Comparison of ENCODE assay signal across 22 cellular contexts in the genomic region with DNA sequence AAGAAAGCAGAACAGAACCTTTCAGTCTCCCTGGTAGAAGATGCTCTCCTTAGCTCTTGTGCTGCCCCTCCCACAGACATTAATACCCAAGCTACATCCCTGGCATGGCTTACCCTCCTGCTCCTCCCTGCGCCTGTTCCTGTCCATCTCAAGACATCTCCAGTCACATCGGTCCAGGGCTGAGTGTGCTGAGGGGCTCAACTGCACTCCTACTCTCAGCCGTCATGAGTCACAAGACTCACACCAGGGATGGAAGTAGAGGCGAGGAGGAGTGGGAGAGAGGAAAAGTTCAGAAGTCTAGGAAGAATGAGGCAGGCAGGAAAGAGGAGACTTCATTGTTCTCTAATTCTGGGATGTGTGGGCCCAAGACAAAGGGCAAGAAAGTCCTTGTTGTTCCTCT. TPM values are rescaled to one million over a fixed set of nuclear protein-coding genes. Genes with fewer than 3 reads are reported as not detected.
DNase-seq lines count a peak whose midpoint lies in the region; ATAC-seq, FAIRE-seq and TF ChIP-seq lines count a peak whose summit lies in the region.
"Had no signal": no experiment of that assay in that cellular context is flagged by ENCODE, and none has a peak within 500 bp of the region (broad histone marks: within the 10 kb centered on the region; RNA-seq: fewer than 3 reads in every experiment).

No MANE protein-coding gene starts in this region.

- no peak for ATAC-seq in GM21619 (IDR thresholded peaks at IDR 0.05; ENCODE audit: unreplicated experiment)

- no peaks in the 10 kb centered on the region for H3K27me3 ChIP-seq in PC-9 (ENCODE audit: insufficient read depth, low read depth)
- no peaks in the 10 kb centered on the region for H3K27me3 ChIP-seq in H1 (replicated peaks in 1 of 4; ENCODE audit: control insufficient read depth in 3 of 4, extremely low read depth in 1 of 4, insufficient read depth in 3 of 4, low read length in 3 of 4)
- no peaks in the 10 kb centered on the region for H3K27me3 ChIP-seq in vagina
- H3K27me3 ChIP-seq: transverse colon had no signal

- H2AFZ ChIP-seq in PC-9 (no peak overlapping the region), H1 (ENCODE audit: low read length) (no peak overlapping the region)

- TF ChIP-seq POLR2A in H1 (IDR thresholded peaks at IDR 0.05; ENCODE audit: control extremely low read depth in 1 of 2, low read depth in 2 of 2, low read length in 2 of 2) (no peak), vagina (IDR thresholded peaks at IDR 0.05) (no peak)

- H4K20me1 ChIP-seq in PC-9 (ENCODE audit: insufficient read depth) (no peaks in the 10 kb centered on the region), H1 (replicated peaks in 1 of 2; ENCODE audit: control insufficient read depth in 1 of 2, insufficient read depth in 2 of 2, low read length in 2 of 2) (no peaks in the 10 kb centered on the region)

- POLR2A ChIA-PET in PC-9 (lab: Charles Lee; ENCODE audit: unreplicated experiment), result no interaction called here
- POLR2A ChIA-PET in H1 (lab: Charles Lee; ENCODE audit: partially characterized antibody), result no interaction called here

- H2BK20ac ChIP-seq in H1 (ENCODE audit: low read length), result no peak overlapping the region

- H3K9me3 ChIP-seq in PC-9 (ENCODE audit: insufficient read depth, low read depth) (no peaks in the 10 kb centered on the region), H1 (ENCODE audit: insufficient read depth in 2 of 2, low read depth in 1 of 2, low read length in 1 of 2) (no peaks in the 10 kb centered on the region), vagina (no peaks in the 10 kb centered on the region)
- H3K9me3 ChIP-seq: prostate gland, transverse colon had no signal

- no peak for FAIRE-seq in H1 (lab: Jason Lieb, UNC)
- FAIRE-seq: small intestine had no signal

- no peak overlapping the region for H3K4me2 ChIP-seq in PC-9
- H3K4me2 ChIP-seq in H1 (ENCODE audit: insufficient read depth in 1 of 2, low read depth in 2 of 2, low read length in 2 of 2), result no peak overlapping the region

- CTCF ChIA-PET in PC-9 (lab: Charles Lee), result no interaction called here
- CTCF ChIA-PET in H1 (lab: Charles Lee; ENCODE audit: partially characterized antibody), result no interaction called here

- no peak overlapping the region for H3K18ac ChIP-seq in H1 (ENCODE audit: extremely low read depth, low read length)

- 0 out of 2 replicates have a peak overlapping the region, but pooled peaks have one; percentile 56 for H2BK12ac ChIP-seq in H1 (ENCODE audit: low read depth, low read length)

- DNase-seq in PC-9, result no peak
- no peak for DNase-seq in H1 (ENCODE audit: low read depth in 1 of 2, low spot score in 2 of 2)
- DNase-seq in myocyte (ENCODE audit: low read depth), result peak; percentile 94
- peak in 1 of 2 donors; percentile 34 for DNase-seq in vagina (ENCODE audit: extremely low spot score in 2 of 2)
- no peak for DNase-seq in stimulated activated CD4-positive, alpha-beta T cell treated with anti-CD3 and anti-CD28 coated beads, Interleukin-1b, Interleukin-23, amount 100 ng/mL, for 48 hours
- no peak for DNase-seq in AG08395 (ENCODE audit: low spot score)
- DNase-seq: activated CD4-positive, alpha-beta T cell treated with anti-CD3 and anti-CD28 coated beads, Interleukin-2, amount 50 U/mL, for 48 hours; activated T-cell treated with anti-CD3 and anti-CD28 coated beads for 4 hours; amygdala; caudate nucleus; COR-L47; NCI-H774; nephron progenitor cell; OCI-M1; small intestine; stimulated activated CD4-positive, alpha-beta T cell treated with anti-CD3 and anti-CD28 coated beads, Interleukin-4, amount 100 ng/mL, for 1 hour; transverse colon had no signal

- BruUV-seq in PC-9 (replicated peaks; lab: Mats Ljungman, UMichigan), result no TSS peak

- TF ChIP-seq CTCF in PC-9 (conservative IDR thresholded peaks at IDR 0.05) (no peak), H1 (IDR thresholded peaks at IDR 0.05; ENCODE audit: control extremely low read depth in 1 of 3, insufficient read depth in 1 of 3, low read depth in 1 of 3, low read length in 3 of 3) (no peak), vagina (IDR thresholded peaks at IDR 0.05) (no peak)

- peaks cover 35% of the 10 kb centered on the region for H3K4me1 ChIP-seq in PC-9 (replicated peaks; ENCODE audit: insufficient read depth)
- H3K4me1 ChIP-seq in H1 (replicated peaks in 1 of 4; ENCODE audit: control insufficient read depth in 3 of 4, insufficient read depth in 4 of 4, low read length in 3 of 4), result no peaks in the 10 kb centered on the region
- peaks cover 39% of the 10 kb centered on the region for H3K4me1 ChIP-seq in vagina
- H3K4me1 ChIP-seq: prostate gland had no signal

- H3K27ac ChIP-seq in PC-9 (peak overlapping the region; percentile 99), H1 (ENCODE audit: low read depth, low read length) (no peak overlapping the region), vagina (peak overlapping the region; percentile 83)
- H3K27ac ChIP-seq: HL-60, prostate gland had no signal

- no peak overlapping the region for H3K4ac ChIP-seq in H1 (replicated peaks; ENCODE audit: insufficient read length, low read depth, low read length)

- TF ChIP-seq RAD21 in H1 (IDR thresholded peaks at IDR 0.05 in 1 of 2, conservative IDR thresholded peaks at IDR 0.05 in 1 of 2; ENCODE audit: low read depth in 2 of 2, low read length in 2 of 2), result no peak

- H2AK5ac ChIP-seq in H1 (ENCODE audit: low read depth, low read length), result 0 out of 2 replicates have a peak overlapping the region, but pooled peaks have one; percentile 61

- TF ChIP-seq EP300 in H1 (IDR thresholded peaks at IDR 0.05; ENCODE audit: borderline replicate concordance in 1 of 2, low read depth in 2 of 2, low read length in 2 of 2), result no peak

- H4K91ac ChIP-seq in H1 (replicated peaks; ENCODE audit: insufficient read length, low read length), result no peak overlapping the region

- no peaks in the 10 kb centered on the region for H3K9me2 ChIP-seq in PC-9 (ENCODE audit: insufficient read depth)

- H3K9ac ChIP-seq in H1 (replicated peaks in 1 of 4; ENCODE audit: extremely low read depth in 1 of 4, low read depth in 3 of 4, low read length in 3 of 4), result no peak overlapping the region

- WGBS in H1 (ENCODE audit: extremely low coverage in 1 of 2, insufficient coverage in 1 of 2, insufficient read length in 1 of 2, insufficient replicate concordance in 2 of 2, low coverage in 1 of 2, low lambda C conversion rate in 2 of 2, missing lambda C conversion rate in 1 of 2), 2 experiments, result 90% methylated on average over 4 of the region's 4 CpGs; no CpG with 5 or more reads in 1 of the 2 experiments

- H3K23ac ChIP-seq in H1 (ENCODE audit: insufficient read length), result no peak overlapping the region

- H3K14ac ChIP-seq in H1 (ENCODE audit: insufficient read length), result no peak overlapping the region

- H3K36me3 ChIP-seq in PC-9 (ENCODE audit: low read depth) (no peaks in the 10 kb centered on the region), H1 (ENCODE audit: control insufficient read depth in 2 of 4, insufficient read depth in 4 of 4, low read length in 3 of 4) (no peaks in the 10 kb centered on the region), vagina (no peaks in the 10 kb centered on the region)
- H3K36me3 ChIP-seq: prostate gland, transverse colon had no signal

- H3K4me3 ChIP-seq in PC-9 (no peak overlapping the region), H1 (ENCODE audit: extremely low read depth in 1 of 4, insufficient read depth in 2 of 4, low read depth in 3 of 4, low read length in 4 of 4) (no peak overlapping the region), vagina (no peak overlapping the region)
- H3K4me3 ChIP-seq: prostate gland, transverse colon had no signal

- no peak overlapping the region for H2BK120ac ChIP-seq in H1 (replicated peaks; ENCODE audit: low read depth, low read length)

- no peak overlapping the region for H2BK15ac ChIP-seq in H1 (ENCODE audit: low read length)

- no peak overlapping the region for H2BK5ac ChIP-seq in H1 (ENCODE audit: low read depth, low read length)

- no peaks in the 10 kb centered on the region for H3K79me1 ChIP-seq in H1 (ENCODE audit: low read depth, low read length)

- no peaks in the 10 kb centered on the region for H3K23me2 ChIP-seq in H1 (ENCODE audit: low read depth, low read length)

- intact Hi-C loops in PC-9 (cut with micrococcal nuclease; ENCODE audit: unreplicated experiment) (no loop called here), vagina (cut with DNase I) (no loop called here)

- H3K79me2 ChIP-seq in PC-9 (ENCODE audit: low read depth), result peaks cover 14% of the 10 kb centered on the region
- no peaks in the 10 kb centered on the region for H3K79me2 ChIP-seq in H1 (ENCODE audit: control insufficient read depth in 1 of 2, insufficient read depth in 2 of 2, low read length in 2 of 2)

- H4K5ac ChIP-seq in H1 (ENCODE audit: insufficient read length, low read depth, low read length), result no peak overlapping the region

- H3K56ac ChIP-seq in H1 (replicated peaks; ENCODE audit: insufficient read length, low read depth, low read length), result no peak overlapping the region

- H4K8ac ChIP-seq in H1 (ENCODE audit: extremely low read depth, insufficient read depth, low read length), result no peak overlapping the region

- peaks cover 32% of the 10 kb centered on the region for H3F3A ChIP-seq in PC-9 (ENCODE audit: insufficient read depth, low read depth)

TF ChIP-seq in H1, 55 proteins besides CTCF, POLR2A, EP300 and RAD21 (continues in another document):
- TF ChIP-seq CREB1 (IDR thresholded peaks at IDR 0.05), result no peak

RNA-seq across cellular contexts. Expression of a gene that starts 9.2 kb away (rescaled TPM):
- total RNA-seq in PC-9 (2021) (489 and 702 TPM in 2 replicates), myocyte (not detected in 2 replicates), vagina (203 TPM)
- total RNA-seq in H1 (2021; fragmentation: NEBNext Ultra II Directional; extraction: Animal tissue kit (Norgen Biotek cat#: 25700)), result 0.76 and 0.88 TPM in 2 replicates
- polyA plus RNA-seq in H1 (2011; rRNA removed), result 0.85 and 1.3 TPM in 2 replicates
- 0.97 TPM for polyA plus RNA-seq in H1 (2011; cell fraction: cytosol; rRNA removed)
- 0.60 TPM for polyA plus RNA-seq in H1 (2011; cell fraction: nucleus; rRNA removed)
- 0.29 to 0.68 TPM (median 0.57 TPM) in 4 replicates for polyA plus RNA-seq in H1 (2012, experiment 1 of 2)
- 0.49 TPM for polyA plus RNA-seq in H1 (2012, experiment 2 of 2)
- polyA plus RNA-seq in H1 (2013, experiment 1 of 2), result 1.4 TPM
- 1.4 TPM for polyA plus RNA-seq in H1 (2013, experiment 2 of 2)
- 0.15 and 0.38 TPM in 2 replicates for polyA minus RNA-seq in H1 (2011; rRNA and poly(A)+ RNA removed)
- polyA minus RNA-seq in H1 (2011; cell fraction: cytosol; rRNA and poly(A)+ RNA removed), result 0.59 TPM
- 1.2 TPM for polyA minus RNA-seq in H1 (2011; cell fraction: nucleus; rRNA and poly(A)+ RNA removed)
- 0.06 TPM for polyA plus RNA-seq in myocyte (2012)
- total RNA-seq: T-helper 2 cell treated with Interferon-gamma antibody and Interleukin-4, amounts not matched to agents 100 ng/mL and 5 ng/mL, for 36 hours had no signal
- polyA plus RNA-seq: IgD-negative memory B cell had no signal

RNA-seq across cellular contexts. Expression of a gene that starts 39.8 kb away (rescaled TPM):
- 27.9 and 29.0 TPM in 2 replicates for total RNA-seq in PC-9 (2021)
- 10.7 and 11.7 TPM in 2 replicates for total RNA-seq in H1 (2021; fragmentation: NEBNext Ultra II Directional; extraction: Animal tissue kit (Norgen Biotek cat#: 25700))
- polyA plus RNA-seq in H1 (2011; rRNA removed), result 4.2 and 7.7 TPM in 2 replicates
- polyA plus RNA-seq in H1 (2011; cell fraction: cytosol; rRNA removed), result 8.8 TPM
- polyA plus RNA-seq in H1 (2011; cell fraction: nucleus; rRNA removed), result 6.2 TPM
- 7.9 to 11.5 TPM (median 9.0 TPM) in 4 replicates for polyA plus RNA-seq in H1 (2012, experiment 1 of 2)
- polyA plus RNA-seq in H1 (2012, experiment 2 of 2), result 0.89 TPM
- polyA plus RNA-seq in H1 (2013, experiment 1 of 2), result 18.3 TPM
- 19.3 TPM for polyA plus RNA-seq in H1 (2013, experiment 2 of 2)
- 11.7 and 12.7 TPM in 2 replicates for polyA minus RNA-seq in H1 (2011; rRNA and poly(A)+ RNA removed)
- 7.7 TPM for polyA minus RNA-seq in H1 (2011; cell fraction: cytosol; rRNA and poly(A)+ RNA removed)
- 15.7 TPM for polyA minus RNA-seq in H1 (2011; cell fraction: nucleus; rRNA and poly(A)+ RNA removed)
- total RNA-seq in myocyte, result 39.9 and 40.2 TPM in 2 replicates
- polyA plus RNA-seq in myocyte (2012), result 10.2 TPM
- 19.9 TPM for total RNA-seq in vagina

Comparison
In these comparisons a context has a peak if more than half of its experiments do, and no peak if none do; other contexts are left out.
1. RNA of a gene that starts 9.2 kb away (total RNA-seq): 489 to 702 TPM in PC-9 and 203 TPM in vagina (single experiment); 0.76 to 0.88 TPM in H1 and not detected in myocyte; every median in the first group is over 100 times any median in the second.